17 cellular contexts compared by ENCODE assay signal in the genomic region with DNA sequence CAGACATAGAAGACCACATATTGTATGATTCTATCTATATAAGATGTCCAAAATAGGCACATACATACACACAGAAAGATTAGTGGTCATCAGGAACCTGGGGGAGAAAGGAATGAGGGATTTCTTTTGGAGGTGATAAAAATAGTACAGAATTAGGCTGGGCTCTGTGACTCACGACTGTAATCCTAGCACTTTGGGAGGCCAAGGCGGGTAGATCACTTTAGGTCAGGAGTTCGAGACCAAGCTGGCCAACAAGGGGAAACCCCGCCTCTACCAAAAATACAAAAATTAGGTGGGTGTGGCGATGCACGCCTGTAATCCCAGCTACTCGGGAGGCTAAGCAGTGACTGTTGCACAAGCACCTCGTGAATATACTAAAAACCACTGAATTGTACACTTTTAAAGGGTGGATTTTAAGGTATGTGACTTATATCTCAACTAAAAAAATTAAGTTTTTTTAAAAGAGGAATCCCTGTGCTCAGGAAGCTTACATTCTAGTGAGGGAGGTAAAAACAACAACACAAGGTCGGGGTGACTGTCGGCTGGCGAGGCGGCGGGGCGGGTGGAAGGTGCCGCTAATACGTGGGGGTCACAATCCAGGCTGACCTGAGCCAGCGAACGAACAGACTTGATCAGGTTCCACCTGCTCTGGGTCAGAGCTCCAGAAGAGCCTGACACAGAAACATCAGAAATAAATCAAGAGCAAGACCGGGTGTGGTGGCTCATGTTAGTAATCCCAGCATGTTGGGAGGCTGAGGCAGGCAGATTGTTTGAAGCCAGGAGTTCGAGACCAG. TPM values are rescaled to one million over a fixed set of nuclear protein-coding genes. Genes with fewer than 3 reads are reported as not detected.
DNase-seq lines count a peak whose midpoint lies in the region; ATAC-seq and TF ChIP-seq lines count a peak whose summit lies in the region.
"Had no signal": no experiment of that assay in that cellular context is flagged by ENCODE, and none has a peak within 500 bp of the region (broad histone marks: within the 10 kb centered on the region; RNA-seq: fewer than 3 reads in every experiment).

No MANE protein-coding gene starts in this region.

- H3K27me3 ChIP-seq in Caco-2 (replicated peaks; ENCODE audit: control insufficient read depth, insufficient read depth, low read length) = no peaks in the 10 kb centered on the region

- intact Hi-C loops in Caco-2 (cut with micrococcal nuclease; ENCODE audit: unreplicated experiment) (no loop called here), Calu3 (cut with micrococcal nuclease; ENCODE audit: unreplicated experiment) (no loop called here)

- H3K9me3 Mint-ChIP-seq in Caco-2 (ENCODE audit: unreplicated experiment) (no peaks in the 10 kb centered on the region), Calu3 (ENCODE audit: low read depth, unreplicated experiment) (no peaks in the 10 kb centered on the region)
- no peaks in the 10 kb centered on the region for H3K9me3 Mint-ChIP-seq in activated T-helper 17 cell treated with anti-CD3 and anti-CD28 coated beads, Interleukin-2, amount 50 U/mL, for 72 hours
- H3K9me3 Mint-ChIP-seq: CD8-positive, alpha-beta memory T cell had no signal

- no peak overlapping the region for H3K4me3 ChIP-seq in Caco-2 (ENCODE audit: low read depth, low read length)

- no peaks in the 10 kb centered on the region for H3K27me3 Mint-ChIP-seq in Caco-2 (ENCODE audit: insufficient read depth, unreplicated experiment)
- H3K27me3 Mint-ChIP-seq in Calu3 (ENCODE audit: unreplicated experiment) = no peaks in the 10 kb centered on the region
- H3K27me3 Mint-ChIP-seq in activated T-helper 17 cell treated with anti-CD3 and anti-CD28 coated beads, Interleukin-2, amount 50 U/mL, for 72 hours = no peaks in the 10 kb centered on the region
- H3K27me3 Mint-ChIP-seq: CD8-positive, alpha-beta memory T cell had no signal

- H3K4me1 Mint-ChIP-seq in Caco-2 (ENCODE audit: low read depth, unreplicated experiment) = peaks cover 7% of the 10 kb centered on the region
- H3K4me1 Mint-ChIP-seq in Calu3 (ENCODE audit: low read depth, unreplicated experiment) = peaks cover 18% of the 10 kb centered on the region
- no peaks in the 10 kb centered on the region for H3K4me1 Mint-ChIP-seq in activated T-helper 17 cell treated with anti-CD3 and anti-CD28 coated beads, Interleukin-2, amount 50 U/mL, for 72 hours

- peak overlapping the region; percentile 4 for H3K27ac Mint-ChIP-seq in Caco-2 (ENCODE audit: unreplicated experiment)
- peak overlapping the region; percentile 73 for H3K27ac Mint-ChIP-seq in Calu3 (ENCODE audit: unreplicated experiment)
- H3K27ac Mint-ChIP-seq in activated T-helper 17 cell treated with anti-CD3 and anti-CD28 coated beads, Interleukin-2, amount 50 U/mL, for 72 hours = peak overlapping the region; percentile 31

- H3K4me1 ChIP-seq in Caco-2 = peaks cover 14% of the 10 kb centered on the region; the same call in 1 of the 2 replicates

- no peaks in the 10 kb centered on the region for H3K9me3 ChIP-seq in Caco-2

- no peaks in the 10 kb centered on the region for H3K36me3 ChIP-seq in Caco-2 (ENCODE audit: control insufficient read depth, insufficient read depth, low read length)

- BruUV-seq in Caco-2 (replicated peaks; lab: Mats Ljungman, UMichigan) (no TSS peak), Calu3 (replicated peaks; lab: Mats Ljungman, UMichigan) (no TSS peak)

- TF ChIP-seq CTCF in Caco-2 (IDR thresholded peaks at IDR 0.05; ENCODE audit: insufficient read depth in 1 of 2, low read depth in 1 of 2, low read length in 1 of 2, severe bottlenecking in 1 of 2, unreplicated experiment in 1 of 2) (no peak), Calu3 (IDR thresholded peaks at IDR 0.05; ENCODE audit: unreplicated experiment) (no peak)

- H3K36me3 Mint-ChIP-seq in Caco-2 (ENCODE audit: insufficient read depth, unreplicated experiment) (no peaks in the 10 kb centered on the region), Calu3 (ENCODE audit: insufficient read depth, unreplicated experiment) (peaks cover 26% of the 10 kb centered on the region)
- peaks cover 87% of the 10 kb centered on the region for H3K36me3 Mint-ChIP-seq in activated T-helper 17 cell treated with anti-CD3 and anti-CD28 coated beads, Interleukin-2, amount 50 U/mL, for 72 hours (ENCODE audit: low read depth)

- POLR2A ChIA-PET in Caco-2 (lab: Charles Lee) = no interaction called here

- DNase-seq in Caco-2 (no peak), Calu3 (peak; percentile 23), myocyte (ENCODE audit: low read depth) (peak; percentile 17)
- DNase-seq: ACHN, C1 segment of cervical spinal cord, DMS79, NCI-H1105 treated with DMSO at 0.1 percent for 48 hours, NCI-H1694, NCI-H2081 treated with DMSO at 0.1 percent for 48 hours, NCI-H510A, NCI-H748 treated with DMSO at 0.1 percent for 48 hours, Right ventricle myocardium superior had no signal

- ATAC-seq in activated T-helper 17 cell treated with anti-CD3 and anti-CD28 coated beads, Interleukin-2, amount 50 U/mL, for 72 hours (replicated peaks) = no peak
- ATAC-seq in HG03342 (IDR thresholded peaks at IDR 0.05; ENCODE audit: unreplicated experiment) (no peak), GM21381 (IDR thresholded peaks at IDR 0.05; ENCODE audit: unreplicated experiment) (no peak), HG02623 (IDR thresholded peaks at IDR 0.05; ENCODE audit: unreplicated experiment) (no peak)

- no peak overlapping the region for H3K4me3 Mint-ChIP-seq in Caco-2 (ENCODE audit: unreplicated experiment)
- H3K4me3 Mint-ChIP-seq in Calu3 (ENCODE audit: low read depth, unreplicated experiment) = peak overlapping the region; percentile 20
- H3K4me3 Mint-ChIP-seq in activated T-helper 17 cell treated with anti-CD3 and anti-CD28 coated beads, Interleukin-2, amount 50 U/mL, for 72 hours = no peak overlapping the region
- H3K4me3 Mint-ChIP-seq: CD8-positive, alpha-beta memory T cell had no signal

- CTCF ChIA-PET in Caco-2 (lab: Charles Lee) (interaction anchor here (0.7 kb wide), 1 partner anchor 99 kb away, joined by 3 read pairs; no protein-coding TSS in a partner anchor), Calu3 (lab: Charles Lee) (no interaction called here)

RNA-seq across cellular contexts. Expression of a gene that starts 25.3 kb away (rescaled TPM):
- 22.1 and 26.2 TPM in 2 replicates for total RNA-seq in Caco-2 (2022)
- total RNA-seq in Calu3 (2022) = 6.8 and 9.7 TPM in 2 replicates
- total RNA-seq in activated T-helper 17 cell treated with anti-CD3 and anti-CD28 coated beads, Interleukin-2, amount 50 U/mL, for 72 hours = 10 to 100 TPM in 1 of 2 donors, 1 to 10 TPM in 1; 7.7 to 11.8 TPM
- total RNA-seq in myocyte = not detected in 2 replicates
- not detected for polyA plus RNA-seq in myocyte (2012)

Comparison
In these comparisons a context has a peak if more than half of its experiments do, and no peak if none do; other contexts are left out.
1. DNase-seq: peak in Calu3 (single experiment) and myocyte (single experiment); none in Caco-2 (0 of 2).
2. H3K27ac Mint-ChIP-seq: peak in every context shown above with its lines; median percentile 73 in Calu3; 31 in activated T-helper 17 cell treated with anti-CD3 and anti-CD28 coated beads, Interleukin-2, amount 50 U/mL, for 72 hours; 4 in Caco-2.